ENCODE assay signal across 8 cellular contexts in genomic region chr17:79019631-79020584, GRCh38.
DNase-seq lines count a peak whose midpoint lies in the region; ATAC-seq and TF ChIP-seq lines count a peak whose summit lies in the region.

No MANE protein-coding gene starts in this region.

- peak; percentile 75 for TF ChIP-seq CTCF in foreskin fibroblast (IDR thresholded peaks at IDR 0.05; ENCODE audit: low read depth, low read length)
- TF ChIP-seq CTCF in parathyroid adenoma (IDR thresholded peaks at IDR 0.05): peak; percentile 76

- peak overlapping the region; percentile 36 for H3K27ac ChIP-seq in parathyroid adenoma

- H3K9ac ChIP-seq in parathyroid adenoma: no peak overlapping the region

- no peaks in the 10 kb centered on the region for H3K9me3 ChIP-seq in parathyroid adenoma (ENCODE audit: control insufficient read depth, low read length)

- H3K4me2 ChIP-seq in parathyroid adenoma (ENCODE audit: low read length): peak overlapping the region; percentile 28

- H2AFZ ChIP-seq in parathyroid adenoma: peak overlapping the region; percentile 48

- no peak overlapping the region for H3K4me3 ChIP-seq in foreskin fibroblast (ENCODE audit: low read depth in 1 of 2, low read length in 2 of 2)
- H3K4me3 ChIP-seq in parathyroid adenoma (ENCODE audit: low read depth, low read length): peak overlapping the region; percentile 6

- no peaks in the 10 kb centered on the region for H3K36me3 ChIP-seq in parathyroid adenoma (ENCODE audit: control insufficient read depth, insufficient read depth, low read length)

- DNase-seq in stimulated activated CD4-positive, alpha-beta T cell treated with anti-CD3 and anti-CD28 coated beads, Interleukin-12 subunit alpha, Interleukin-12 subunit beta, amount 100 ng/mL, for 4 hours: peak; percentile 29
- DNase-seq in stimulated activated CD4-positive, alpha-beta T cell treated with anti-CD3 and anti-CD28 coated beads, Interleukin-2, amount 100 ng/mL, for 48 hours: no peak
- DNase-seq in NCI-H526 (lab: John Stamatoyannopoulos, UW): peak; percentile 16 to 61
- peak; percentile 24 for DNase-seq in activated T-cell treated with anti-CD3 and anti-CD28 coated beads for 48 hours (ENCODE audit: low read depth)
- peak; percentile 66 to 88 for DNase-seq in foreskin fibroblast

- H3K4me1 ChIP-seq in parathyroid adenoma: peaks cover 35% of the 10 kb centered on the region

- ATAC-seq in GM21825 (IDR thresholded peaks at IDR 0.05; ENCODE audit: unreplicated experiment): no peak
- no peak for ATAC-seq in GM21381 (IDR thresholded peaks at IDR 0.05; ENCODE audit: unreplicated experiment)

- no peaks in the 10 kb centered on the region for H3K79me2 ChIP-seq in parathyroid adenoma

- H3K27me3 ChIP-seq in parathyroid adenoma (ENCODE audit: control insufficient read depth, insufficient read depth, low read length): no peaks in the 10 kb centered on the region

Comparison
In these comparisons a context has a peak if more than half of its experiments do, and no peak if none do; other contexts are left out.
1. DNase-seq: peak in stimulated activated CD4-positive, alpha-beta T cell treated with anti-CD3 and anti-CD28 coated beads, Interleukin-12 subunit alpha, Interleukin-12 subunit beta, amount 100 ng/mL, for 4 hours (single experiment), NCI-H526 (2 of 2), activated T-cell treated with anti-CD3 and anti-CD28 coated beads for 48 hours (single experiment) and foreskin fibroblast (2 of 2); none in stimulated activated CD4-positive, alpha-beta T cell treated with anti-CD3 and anti-CD28 coated beads, Interleukin-2, amount 100 ng/mL, for 48 hours (0 of 2).